1 cellular context compared by ENCODE assay signal in the genomic region with DNA sequence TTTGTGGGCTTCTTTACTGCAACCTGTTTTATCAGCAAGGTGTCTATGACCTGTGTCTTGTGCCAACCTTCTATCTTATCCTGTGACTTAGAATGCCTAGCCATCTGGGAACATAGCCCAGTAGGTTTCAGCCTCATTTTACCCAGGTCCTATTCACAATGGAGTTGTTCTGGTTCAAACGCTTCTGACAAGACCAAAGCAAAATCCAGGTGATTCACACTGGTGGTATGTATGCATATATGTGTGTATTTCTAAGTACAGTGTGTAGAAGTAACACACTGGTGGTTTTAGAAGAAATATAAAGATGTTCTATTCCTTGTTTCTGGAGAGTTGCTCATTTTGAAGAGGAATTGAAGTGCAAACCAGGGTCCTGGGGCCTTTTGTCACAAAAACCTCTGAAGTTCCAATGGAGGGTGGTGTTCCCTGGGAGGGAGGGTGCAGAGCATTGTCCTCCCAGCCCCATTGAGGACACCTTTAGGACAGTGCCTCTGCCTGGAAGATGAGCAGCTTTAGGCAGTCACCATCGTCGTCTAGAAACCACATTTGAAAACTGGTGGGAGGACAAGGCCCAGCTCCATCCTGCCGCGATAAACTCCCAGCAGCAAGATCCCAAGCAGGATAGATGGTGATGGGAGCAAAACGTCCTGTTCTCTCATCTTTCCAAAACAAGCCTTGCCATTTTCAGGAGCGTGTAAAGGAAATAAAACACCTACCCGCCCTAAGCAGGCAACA.
TF ChIP-seq lines count a peak whose summit lies in the region.

No MANE protein-coding gene starts in this region.

TF ChIP-seq in K562, 482 proteins besides CTCF, POLR2A, EP300 and RAD21 (continued from another document):
- TF ChIP-seq, protein P1, sequence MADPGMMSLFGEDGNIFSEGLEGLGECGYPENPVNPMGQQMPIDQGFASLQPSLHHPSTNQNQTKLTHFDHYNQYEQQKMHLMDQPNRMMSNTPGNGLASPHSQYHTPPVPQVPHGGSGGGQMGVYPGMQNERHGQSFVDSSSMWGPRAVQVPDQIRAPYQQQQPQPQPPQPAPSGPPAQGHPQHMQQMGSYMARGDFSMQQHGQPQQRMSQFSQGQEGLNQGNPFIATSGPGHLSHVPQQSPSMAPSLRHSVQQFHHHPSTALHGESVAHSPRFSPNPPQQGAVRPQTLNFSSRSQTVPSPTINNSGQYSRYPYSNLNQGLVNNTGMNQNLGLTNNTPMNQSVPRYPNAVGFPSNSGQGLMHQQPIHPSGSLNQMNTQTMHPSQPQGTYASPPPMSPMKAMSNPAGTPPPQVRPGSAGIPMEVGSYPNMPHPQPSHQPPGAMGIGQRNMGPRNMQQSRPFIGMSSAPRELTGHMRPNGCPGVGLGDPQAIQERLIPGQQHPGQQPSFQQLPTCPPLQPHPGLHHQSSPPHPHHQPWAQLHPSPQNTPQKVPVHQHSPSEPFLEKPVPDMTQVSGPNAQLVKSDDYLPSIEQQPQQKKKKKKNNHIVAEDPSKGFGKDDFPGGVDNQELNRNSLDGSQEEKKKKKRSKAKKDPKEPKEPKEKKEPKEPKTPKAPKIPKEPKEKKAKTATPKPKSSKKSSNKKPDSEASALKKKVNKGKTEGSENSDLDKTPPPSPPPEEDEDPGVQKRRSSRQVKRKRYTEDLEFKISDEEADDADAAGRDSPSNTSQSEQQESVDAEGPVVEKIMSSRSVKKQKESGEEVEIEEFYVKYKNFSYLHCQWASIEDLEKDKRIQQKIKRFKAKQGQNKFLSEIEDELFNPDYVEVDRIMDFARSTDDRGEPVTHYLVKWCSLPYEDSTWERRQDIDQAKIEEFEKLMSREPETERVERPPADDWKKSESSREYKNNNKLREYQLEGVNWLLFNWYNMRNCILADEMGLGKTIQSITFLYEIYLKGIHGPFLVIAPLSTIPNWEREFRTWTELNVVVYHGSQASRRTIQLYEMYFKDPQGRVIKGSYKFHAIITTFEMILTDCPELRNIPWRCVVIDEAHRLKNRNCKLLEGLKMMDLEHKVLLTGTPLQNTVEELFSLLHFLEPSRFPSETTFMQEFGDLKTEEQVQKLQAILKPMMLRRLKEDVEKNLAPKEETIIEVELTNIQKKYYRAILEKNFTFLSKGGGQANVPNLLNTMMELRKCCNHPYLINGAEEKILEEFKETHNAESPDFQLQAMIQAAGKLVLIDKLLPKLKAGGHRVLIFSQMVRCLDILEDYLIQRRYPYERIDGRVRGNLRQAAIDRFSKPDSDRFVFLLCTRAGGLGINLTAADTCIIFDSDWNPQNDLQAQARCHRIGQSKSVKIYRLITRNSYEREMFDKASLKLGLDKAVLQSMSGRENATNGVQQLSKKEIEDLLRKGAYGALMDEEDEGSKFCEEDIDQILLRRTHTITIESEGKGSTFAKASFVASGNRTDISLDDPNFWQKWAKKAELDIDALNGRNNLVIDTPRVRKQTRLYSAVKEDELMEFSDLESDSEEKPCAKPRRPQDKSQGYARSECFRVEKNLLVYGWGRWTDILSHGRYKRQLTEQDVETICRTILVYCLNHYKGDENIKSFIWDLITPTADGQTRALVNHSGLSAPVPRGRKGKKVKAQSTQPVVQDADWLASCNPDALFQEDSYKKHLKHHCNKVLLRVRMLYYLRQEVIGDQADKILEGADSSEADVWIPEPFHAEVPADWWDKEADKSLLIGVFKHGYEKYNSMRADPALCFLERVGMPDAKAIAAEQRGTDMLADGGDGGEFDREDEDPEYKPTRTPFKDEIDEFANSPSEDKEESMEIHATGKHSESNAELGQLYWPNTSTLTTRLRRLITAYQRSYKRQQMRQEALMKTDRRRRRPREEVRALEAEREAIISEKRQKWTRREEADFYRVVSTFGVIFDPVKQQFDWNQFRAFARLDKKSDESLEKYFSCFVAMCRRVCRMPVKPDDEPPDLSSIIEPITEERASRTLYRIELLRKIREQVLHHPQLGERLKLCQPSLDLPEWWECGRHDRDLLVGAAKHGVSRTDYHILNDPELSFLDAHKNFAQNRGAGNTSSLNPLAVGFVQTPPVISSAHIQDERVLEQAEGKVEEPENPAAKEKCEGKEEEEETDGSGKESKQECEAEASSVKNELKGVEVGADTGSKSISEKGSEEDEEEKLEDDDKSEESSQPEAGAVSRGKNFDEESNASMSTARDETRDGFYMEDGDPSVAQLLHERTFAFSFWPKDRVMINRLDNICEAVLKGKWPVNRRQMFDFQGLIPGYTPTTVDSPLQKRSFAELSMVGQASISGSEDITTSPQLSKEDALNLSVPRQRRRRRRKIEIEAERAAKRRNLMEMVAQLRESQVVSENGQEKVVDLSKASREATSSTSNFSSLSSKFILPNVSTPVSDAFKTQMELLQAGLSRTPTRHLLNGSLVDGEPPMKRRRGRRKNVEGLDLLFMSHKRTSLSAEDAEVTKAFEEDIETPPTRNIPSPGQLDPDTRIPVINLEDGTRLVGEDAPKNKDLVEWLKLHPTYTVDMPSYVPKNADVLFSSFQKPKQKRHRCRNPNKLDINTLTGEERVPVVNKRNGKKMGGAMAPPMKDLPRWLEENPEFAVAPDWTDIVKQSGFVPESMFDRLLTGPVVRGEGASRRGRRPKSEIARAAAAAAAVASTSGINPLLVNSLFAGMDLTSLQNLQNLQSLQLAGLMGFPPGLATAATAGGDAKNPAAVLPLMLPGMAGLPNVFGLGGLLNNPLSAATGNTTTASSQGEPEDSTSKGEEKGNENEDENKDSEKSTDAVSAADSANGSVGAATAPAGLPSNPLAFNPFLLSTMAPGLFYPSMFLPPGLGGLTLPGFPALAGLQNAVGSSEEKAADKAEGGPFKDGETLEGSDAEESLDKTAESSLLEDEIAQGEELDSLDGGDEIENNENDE (IDR thresholded peaks at IDR 0.05; ENCODE audit: low read depth, low read length): no peak
- TF ChIP-seq, protein P2, sequence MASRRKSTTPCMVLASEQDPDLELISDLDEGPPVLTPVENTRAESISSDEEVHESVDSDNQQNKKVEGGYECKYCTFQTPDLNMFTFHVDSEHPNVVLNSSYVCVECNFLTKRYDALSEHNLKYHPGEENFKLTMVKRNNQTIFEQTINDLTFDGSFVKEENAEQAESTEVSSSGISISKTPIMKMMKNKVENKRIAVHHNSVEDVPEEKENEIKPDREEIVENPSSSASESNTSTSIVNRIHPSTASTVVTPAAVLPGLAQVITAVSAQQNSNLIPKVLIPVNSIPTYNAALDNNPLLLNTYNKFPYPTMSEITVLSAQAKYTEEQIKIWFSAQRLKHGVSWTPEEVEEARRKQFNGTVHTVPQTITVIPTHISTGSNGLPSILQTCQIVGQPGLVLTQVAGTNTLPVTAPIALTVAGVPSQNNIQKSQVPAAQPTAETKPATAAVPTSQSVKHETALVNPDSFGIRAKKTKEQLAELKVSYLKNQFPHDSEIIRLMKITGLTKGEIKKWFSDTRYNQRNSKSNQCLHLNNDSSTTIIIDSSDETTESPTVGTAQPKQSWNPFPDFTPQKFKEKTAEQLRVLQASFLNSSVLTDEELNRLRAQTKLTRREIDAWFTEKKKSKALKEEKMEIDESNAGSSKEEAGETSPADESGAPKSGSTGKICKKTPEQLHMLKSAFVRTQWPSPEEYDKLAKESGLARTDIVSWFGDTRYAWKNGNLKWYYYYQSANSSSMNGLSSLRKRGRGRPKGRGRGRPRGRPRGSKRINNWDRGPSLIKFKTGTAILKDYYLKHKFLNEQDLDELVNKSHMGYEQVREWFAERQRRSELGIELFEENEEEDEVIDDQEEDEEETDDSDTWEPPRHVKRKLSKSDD (conservative IDR thresholded peaks at IDR 0.05; ENCODE audit: low read length): no peak
- TF ChIP-seq RBM25 (IDR thresholded peaks at IDR 0.05; ENCODE audit: low read depth, low read length, severe bottlenecking) (no peak), NFE2 (IDR thresholded peaks at IDR 0.05; ENCODE audit: low read depth) (no peak), ZC3H4 (CRISPR knock-in tag; IDR thresholded peaks at IDR 0.05; ENCODE audit: borderline replicate concordance) (no peak), POLR2G (IDR thresholded peaks at IDR 0.05; ENCODE audit: low read depth, low read length) (no peak)
